ENCODE assay signal across 1 cellular context in genomic region chr18:74861154-74861553, GRCh38.
TF ChIP-seq lines count a peak whose summit lies in the region.

No MANE protein-coding gene starts in this region.

TF ChIP-seq in HEK293, 187 proteins besides CTCF, POLR2A, EP300 and RAD21 (continued from another document and continues in another):
- peak; percentile 11; the same call in 1 of the 2 replicates for TF ChIP-seq ZNF398 (tag by site-specific recombination; IDR thresholded peaks at IDR 0.05)
- TF ChIP-seq ZEB2 (tag by site-specific recombination; IDR thresholded peaks at IDR 0.05): peak; percentile 92
- TF ChIP-seq ZNF664 (tag by site-specific recombination; IDR thresholded peaks at IDR 0.05): peak; percentile 48; the same call in 1 of the 2 replicates
- peak; percentile 93 for TF ChIP-seq ZNF580 (tag by site-specific recombination; IDR thresholded peaks at IDR 0.05)
- TF ChIP-seq ZNF416 (tag by site-specific recombination; IDR thresholded peaks at IDR 0.05): no peak
- no peak for TF ChIP-seq ZNF211 (tag by site-specific recombination; IDR thresholded peaks at IDR 0.05; ENCODE audit: low read depth)
- peak; percentile 98 for TF ChIP-seq ZXDB (tag by site-specific recombination; IDR thresholded peaks at IDR 0.05)
- peak; percentile 48 for TF ChIP-seq SETDB1 (IDR thresholded peaks at IDR 0.05; ENCODE audit: insufficient read length, low read length)
- no peak for TF ChIP-seq ZNF514 (tag by site-specific recombination; IDR thresholded peaks at IDR 0.05)
- no peak for TF ChIP-seq ZNF707 (tag by site-specific recombination; IDR thresholded peaks at IDR 0.05)
- TF ChIP-seq ZNF2 (tag by site-specific recombination; IDR thresholded peaks at IDR 0.05): no peak
- TF ChIP-seq ZNF558 (tag by site-specific recombination; IDR thresholded peaks at IDR 0.05): 0 out of 2 replicates have a peak, but pooled peaks have one; percentile 30
- no peak for TF ChIP-seq ZNF660 (tag by site-specific recombination; IDR thresholded peaks at IDR 0.05)
- 0 out of 2 replicates have a peak, but pooled peaks have one; percentile 49 for TF ChIP-seq ZFP69B (tag by site-specific recombination; IDR thresholded peaks at IDR 0.05)
- TF ChIP-seq HIC1 (tag by site-specific recombination; IDR thresholded peaks at IDR 0.05): peak; percentile 94
- TF ChIP-seq ZNF266 (tag by site-specific recombination; IDR thresholded peaks at IDR 0.05; ENCODE audit: low read depth): no peak
- no peak for TF ChIP-seq RBAK (tag by site-specific recombination; IDR thresholded peaks at IDR 0.05)
- peak; percentile 64; the same call in 1 of the 2 replicates for TF ChIP-seq ZNF18 (tag by site-specific recombination; IDR thresholded peaks at IDR 0.05)
- TF ChIP-seq ZNF639 (tag by site-specific recombination; IDR thresholded peaks at IDR 0.05): peak; percentile 63; the same call in 1 of the 2 replicates
- TF ChIP-seq ZNF747 (tag by site-specific recombination; IDR thresholded peaks at IDR 0.05): no peak
- 0 out of 2 replicates have a peak, but pooled peaks have one; percentile 21 for TF ChIP-seq AEBP2 (tag by site-specific recombination; IDR thresholded peaks at IDR 0.05; ENCODE audit: borderline replicate concordance)
- TF ChIP-seq ZNF561 (tag by site-specific recombination; IDR thresholded peaks at IDR 0.05; ENCODE audit: borderline replicate concordance): 0 out of 2 replicates have a peak, but pooled peaks have one; percentile 34
- TF ChIP-seq ZBTB44 (tag by site-specific recombination; IDR thresholded peaks at IDR 0.05): peak; percentile 50; the same call in 1 of the 2 replicates
- 0 out of 2 replicates have a peak, but pooled peaks have one; percentile 30 for TF ChIP-seq ZNF24 (tag by site-specific recombination; IDR thresholded peaks at IDR 0.05)
- TF ChIP-seq TSHZ1 (tag by site-specific recombination; IDR thresholded peaks at IDR 0.05; ENCODE audit: borderline replicate concordance): peak; percentile 68; the same call in 1 of the 2 replicates
- TF ChIP-seq BCL11A (tag by site-specific recombination; IDR thresholded peaks at IDR 0.05; ENCODE audit: low read depth): no peak
- no peak for TF ChIP-seq ZNF155 (tag by site-specific recombination; IDR thresholded peaks at IDR 0.05)
- TF ChIP-seq PRDM10 (tag by site-specific recombination; IDR thresholded peaks at IDR 0.05): peak; percentile 24; the same call in 1 of the 2 replicates
- TF ChIP-seq GLIS1 (tag by site-specific recombination; IDR thresholded peaks at IDR 0.05): peak; percentile 40
- TF ChIP-seq ZNF776 (tag by site-specific recombination; IDR thresholded peaks at IDR 0.05; ENCODE audit: borderline replicate concordance): peak; percentile 72; the same call in 1 of the 2 replicates
- peak; percentile 44; the same call in 1 of the 2 replicates for TF ChIP-seq MZF1 (tag by site-specific recombination; IDR thresholded peaks at IDR 0.05; ENCODE audit: borderline replicate concordance)
- no peak for TF ChIP-seq KLF16 (tag by site-specific recombination; IDR thresholded peaks at IDR 0.05)
- TF ChIP-seq ZNF404 (tag by site-specific recombination; IDR thresholded peaks at IDR 0.05): no peak
- TF ChIP-seq ZSCAN18 (tag by site-specific recombination; IDR thresholded peaks at IDR 0.05): 0 out of 2 replicates have a peak, but pooled peaks have one; percentile 57
- TF ChIP-seq ZNF692 (tag by site-specific recombination; IDR thresholded peaks at IDR 0.05): peak; percentile 83
